10 cellular contexts compared by ENCODE assay signal in genomic region chr5:40687316-40687715, GRCh38. TPM values are rescaled to one million over a fixed set of nuclear protein-coding genes. Genes with fewer than 3 reads are reported as not detected.
DNase-seq lines count a peak whose midpoint lies in the region; ATAC-seq and TF ChIP-seq lines count a peak whose summit lies in the region.
"Had no signal": no experiment of that assay in that cellular context is flagged by ENCODE, and none has a peak within 500 bp of the region (broad histone marks: within the 10 kb centered on the region; RNA-seq: fewer than 3 reads in every experiment).

No MANE protein-coding gene starts in this region.

- H3K4me1 ChIP-seq in right atrium auricular region (peaks cover 0 to 40% of the 10 kb centered on the region in 2 donors), upper lobe of left lung (peaks cover 10 to 36% (median 21%) of the 10 kb centered on the region in 4 donors)

- H3K9me3 ChIP-seq in right atrium auricular region (no peaks in the 10 kb centered on the region), upper lobe of left lung (no peaks in the 10 kb centered on the region)

- H3K4me1 Mint-ChIP-seq in activated CD4-positive, alpha-beta T cell treated with anti-CD3 and anti-CD28 coated beads for 36 hours: peaks cover 66% of the 10 kb centered on the region
- peaks cover 61% of the 10 kb centered on the region for H3K4me1 Mint-ChIP-seq in stimulated activated naive CD8-positive, alpha-beta T cell treated with anti-CD3 and anti-CD28 coated beads, Interleukin-15, amount 100 ng/mL, for 72 hours

- ATAC-seq in activated CD4-positive, alpha-beta T cell treated with anti-CD3 and anti-CD28 coated beads for 36 hours: peak; percentile 36
- ATAC-seq in stimulated activated naive CD8-positive, alpha-beta T cell treated with anti-CD3 and anti-CD28 coated beads, Interleukin-15, amount 100 ng/mL, for 72 hours: peak; percentile 57
- ATAC-seq in upper lobe of left lung (ENCODE audit: low FRiP score in 2 of 2): no peak

- DNase-seq in activated CD4-positive, alpha-beta T cell treated with anti-CD3 and anti-CD28 coated beads for 36 hours: peak; percentile 59
- no peak for DNase-seq in activated CD4-positive, alpha-beta T cell treated with anti-CD3 and anti-CD28 coated beads for 1 hour
- DNase-seq in right atrium auricular region (ENCODE audit: low spot score): no peak
- peak in 1 of 2 donors; percentile 58 for DNase-seq in stimulated activated naive CD8-positive, alpha-beta T cell treated with anti-CD3 and anti-CD28 coated beads, Interleukin-15, amount 100 ng/mL, for 72 hours
- DNase-seq in upper lobe of left lung: no peak
- DNase-seq in A172 (ENCODE audit: low spot score): no peak
- no peak for DNase-seq in glomerular visceral epithelial cell (ENCODE audit: extremely low spot score)
- DNase-seq: nephron progenitor cell had no signal

- H3K4me3 ChIP-seq in right atrium auricular region (no peak overlapping the region), upper lobe of left lung (peak overlapping the region in 1 of 4 donors; percentile 80)

- 50 to 55% methylated on average over 7 of the region's 7 CpGs for WGBS in upper lobe of left lung, 2 donors

- peak overlapping the region; percentile 90 for H3K27ac Mint-ChIP-seq in activated CD4-positive, alpha-beta T cell treated with anti-CD3 and anti-CD28 coated beads for 36 hours
- peak overlapping the region; percentile 84 to 94 for H3K27ac Mint-ChIP-seq in stimulated activated naive CD8-positive, alpha-beta T cell treated with anti-CD3 and anti-CD28 coated beads, Interleukin-15, amount 100 ng/mL, for 72 hours
- H3K27ac Mint-ChIP-seq: nephron progenitor cell had no signal

- no peak for TF ChIP-seq EP300 in upper lobe of left lung (IDR thresholded peaks at IDR 0.05)

- intact Hi-C loops in activated CD4-positive, alpha-beta T cell treated with anti-CD3 and anti-CD28 coated beads for 36 hours (cut with DNase I, micrococcal nuclease): loop anchor here (5.0 to 10.0 kb wide), 6 partner anchors 65 to 1483 kb away; no protein-coding TSS in a partner anchor

- peaks cover 94% of the 10 kb centered on the region for H3K36me3 Mint-ChIP-seq in activated CD4-positive, alpha-beta T cell treated with anti-CD3 and anti-CD28 coated beads for 36 hours (ENCODE audit: low read depth)

- H3K27me3 ChIP-seq in right atrium auricular region (no peaks in the 10 kb centered on the region), upper lobe of left lung (peaks cover 0 to 1% (median 0%) of the 10 kb centered on the region in 4 donors)

- TF ChIP-seq POLR2A in upper lobe of left lung (IDR thresholded peaks at IDR 0.05): no peak

- H3K27ac ChIP-seq in VCaP: peak overlapping the region; percentile 22; the same call in 1 of the 2 replicates
- H3K27ac ChIP-seq in right atrium auricular region: peak overlapping the region; percentile 10 to 32
- peak overlapping the region in 2 of 4 donors; percentile 18 to 93 for H3K27ac ChIP-seq in upper lobe of left lung
- H3K27ac ChIP-seq: 22Rv1 had no signal

- TF ChIP-seq CTCF in VCaP (conservative IDR thresholded peaks at IDR 0.05) (no peak), right atrium auricular region (IDR thresholded peaks at IDR 0.05) (no peak), upper lobe of left lung (IDR thresholded peaks at IDR 0.05) (no peak)

- H3K36me3 ChIP-seq in right atrium auricular region: no peaks in the 10 kb centered on the region
- peaks cover 0 to 10% (median 8%) of the 10 kb centered on the region in 4 donors for H3K36me3 ChIP-seq in upper lobe of left lung

- peak overlapping the region; percentile 93 for H3K4me3 Mint-ChIP-seq in activated CD4-positive, alpha-beta T cell treated with anti-CD3 and anti-CD28 coated beads for 36 hours
- H3K4me3 Mint-ChIP-seq in stimulated activated naive CD8-positive, alpha-beta T cell treated with anti-CD3 and anti-CD28 coated beads, Interleukin-15, amount 100 ng/mL, for 72 hours: peak overlapping the region; percentile 82 to 94
- H3K4me3 Mint-ChIP-seq: nephron progenitor cell had no signal

- CTCF ChIA-PET in activated CD4-positive, alpha-beta T cell treated with anti-CD3 and anti-CD28 coated beads for 36 hours (lab: Charles Lee): interaction anchor here (3.7 kb wide), 1 partner anchor 738 kb away, joined by 16 read pairs; no protein-coding TSS in a partner anchor

- H3K27me3 Mint-ChIP-seq in activated CD4-positive, alpha-beta T cell treated with anti-CD3 and anti-CD28 coated beads for 36 hours: no peaks in the 10 kb centered on the region
- H3K27me3 Mint-ChIP-seq in stimulated activated naive CD8-positive, alpha-beta T cell treated with anti-CD3 and anti-CD28 coated beads, Interleukin-15, amount 100 ng/mL, for 72 hours: no peaks in the 10 kb centered on the region

- no peaks in the 10 kb centered on the region for H3K9me3 Mint-ChIP-seq in activated CD4-positive, alpha-beta T cell treated with anti-CD3 and anti-CD28 coated beads for 36 hours (ENCODE audit: low read depth)
- no peaks in the 10 kb centered on the region for H3K9me3 Mint-ChIP-seq in stimulated activated naive CD8-positive, alpha-beta T cell treated with anti-CD3 and anti-CD28 coated beads, Interleukin-15, amount 100 ng/mL, for 72 hours
- H3K9me3 Mint-ChIP-seq: nephron progenitor cell had no signal

- POLR2A ChIA-PET in activated CD4-positive, alpha-beta T cell treated with anti-CD3 and anti-CD28 coated beads for 36 hours (lab: Charles Lee): no interaction called here

RNA-seq across cellular contexts. Expression of gene PTGER4, which starts 7.6 kb away (rescaled TPM):
- total RNA-seq in activated CD4-positive, alpha-beta T cell treated with anti-CD3 and anti-CD28 coated beads for 36 hours: 10 to 100 TPM; 71.7 to 91.2 TPM
- 10 to 100 TPM in 1 of 2 donors, 1 to 10 TPM in 1; 7.3 to 22.0 TPM for total RNA-seq in right atrium auricular region
- 10 to 100 TPM; 33.9 to 64.1 (median 45.8) TPM for total RNA-seq in upper lobe of left lung
- 3.8 and 4.0 TPM in 2 replicates for total RNA-seq in A172 (2014; rRNA removed; shearing (Covaris generic))

Comparison
In these comparisons a context has a peak if more than half of its experiments do, and no peak if none do; other contexts are left out.
1. ATAC-seq: peak in activated CD4-positive, alpha-beta T cell treated with anti-CD3 and anti-CD28 coated beads for 36 hours (single experiment) and stimulated activated naive CD8-positive, alpha-beta T cell treated with anti-CD3 and anti-CD28 coated beads, Interleukin-15, amount 100 ng/mL, for 72 hours (single experiment); none in upper lobe of left lung (0 of 2).